In the genomic region with DNA sequence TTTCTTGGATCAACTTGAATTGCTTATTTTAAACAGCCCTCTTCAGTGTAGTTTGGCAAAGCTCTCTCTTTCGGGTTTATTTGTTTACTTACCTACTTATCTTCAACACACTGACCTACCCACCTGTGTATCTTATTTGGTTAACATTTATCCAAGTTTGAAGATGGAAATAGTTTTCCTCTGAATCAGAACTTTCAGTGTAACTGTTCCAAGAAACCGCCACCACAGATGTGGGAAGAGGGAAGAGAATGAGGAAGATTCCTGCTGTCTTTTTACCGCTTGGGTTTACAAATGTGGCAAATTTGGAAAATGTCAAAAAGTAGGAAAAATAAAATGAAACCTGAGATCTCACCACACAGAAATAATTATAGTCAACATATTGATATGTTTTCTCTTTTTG, we compare ENCODE assay signal across 1 cellular context.
TF ChIP-seq lines count a peak whose summit lies in the region.

No MANE protein-coding gene starts in this region.

TF ChIP-seq in HepG2, 621 proteins besides CTCF, POLR2A, EP300 and RAD21 (continued from another document and continues in another):
- TF ChIP-seq ZFP82 (CRISPR knock-in tag; IDR thresholded peaks at IDR 0.05; ENCODE audit: borderline replicate concordance) (no peak), FOXJ3 (CRISPR knock-in tag; IDR thresholded peaks at IDR 0.05; ENCODE audit: borderline replicate concordance) (peak; percentile 82; the same call in 1 of the 2 replicates), ZNF580 (CRISPR knock-in tag; IDR thresholded peaks at IDR 0.05; ENCODE audit: borderline replicate concordance, low read depth) (no peak), CREBL2 (CRISPR knock-in tag; IDR thresholded peaks at IDR 0.05; ENCODE audit: borderline replicate concordance) (no peak), ZFP1 (CRISPR knock-in tag; IDR thresholded peaks at IDR 0.05) (no peak; the same call in none of the 2 replicates), ZNF749 (CRISPR knock-in tag; IDR thresholded peaks at IDR 0.05; ENCODE audit: borderline replicate concordance) (no peak), CEBPB (IDR thresholded peaks at IDR 0.05; ENCODE audit: borderline replicate concordance, low read depth, low read length) (no peak), SIX1 (CRISPR knock-in tag; IDR thresholded peaks at IDR 0.05; ENCODE audit: borderline replicate concordance) (peak; percentile 84; the same call in 1 of the 2 replicates), ZFX (CRISPR knock-in tag; IDR thresholded peaks at IDR 0.05; ENCODE audit: low read depth) (no peak), JUNB (CRISPR knock-in tag; IDR thresholded peaks at IDR 0.05; ENCODE audit: borderline replicate concordance) (peak; percentile 95; the same call in 1 of the 2 replicates), ZNF331 (CRISPR knock-in tag; IDR thresholded peaks at IDR 0.05) (no peak), MXD4 (CRISPR knock-in tag; IDR thresholded peaks at IDR 0.05) (no peak), ZNF251 (CRISPR knock-in tag; IDR thresholded peaks at IDR 0.05) (no peak), KDM4B (CRISPR knock-in tag; IDR thresholded peaks at IDR 0.05) (no peak), TEAD3 (CRISPR knock-in tag; optimal IDR thresholded peaks at IDR 0.05; ENCODE audit: borderline replicate concordance) (peak; percentile 92), SKIL (CRISPR knock-in tag; IDR thresholded peaks at IDR 0.05; ENCODE audit: borderline replicate concordance) (no peak), PITX1 (CRISPR knock-in tag; IDR thresholded peaks at IDR 0.05) (peak; percentile 29; the same call in 1 of the 2 replicates), PCBP1 (IDR thresholded peaks at IDR 0.05; ENCODE audit: borderline replicate concordance, low read depth, low read length) (no peak), ZNF124 (CRISPR knock-in tag; IDR thresholded peaks at IDR 0.05) (0 out of 2 replicates have a peak, but pooled peaks have one; percentile 33), ZNF549 (CRISPR knock-in tag; IDR thresholded peaks at IDR 0.05) (no peak), SYNCRIP (IDR thresholded peaks at IDR 0.05; ENCODE audit: insufficient read depth, low read depth, low read length) (no peak), AHDC1 (CRISPR knock-in tag; IDR thresholded peaks at IDR 0.05; ENCODE audit: borderline replicate concordance) (peak; percentile 96), ZHX2 (IDR thresholded peaks at IDR 0.05; ENCODE audit: low read depth) (no peak), ZHX2 (CRISPR knock-in tag; IDR thresholded peaks at IDR 0.05; ENCODE audit: borderline replicate concordance) (no peak), NPAS2 (CRISPR knock-in tag; IDR thresholded peaks at IDR 0.05; ENCODE audit: borderline replicate concordance) (no peak), ZNF414 (CRISPR knock-in tag; IDR thresholded peaks at IDR 0.05) (no peak), FOXP1 (IDR thresholded peaks at IDR 0.05) (no peak), FOXP1 (CRISPR knock-in tag; IDR thresholded peaks at IDR 0.05) (peak; percentile 95), ZNF20 (CRISPR knock-in tag; IDR thresholded peaks at IDR 0.05) (no peak; the same call in 1 of the 2 replicates), FOSL2 (CRISPR knock-in tag; IDR thresholded peaks at IDR 0.05) (peak; percentile 97)
- TF ChIP-seq, protein P1, sequence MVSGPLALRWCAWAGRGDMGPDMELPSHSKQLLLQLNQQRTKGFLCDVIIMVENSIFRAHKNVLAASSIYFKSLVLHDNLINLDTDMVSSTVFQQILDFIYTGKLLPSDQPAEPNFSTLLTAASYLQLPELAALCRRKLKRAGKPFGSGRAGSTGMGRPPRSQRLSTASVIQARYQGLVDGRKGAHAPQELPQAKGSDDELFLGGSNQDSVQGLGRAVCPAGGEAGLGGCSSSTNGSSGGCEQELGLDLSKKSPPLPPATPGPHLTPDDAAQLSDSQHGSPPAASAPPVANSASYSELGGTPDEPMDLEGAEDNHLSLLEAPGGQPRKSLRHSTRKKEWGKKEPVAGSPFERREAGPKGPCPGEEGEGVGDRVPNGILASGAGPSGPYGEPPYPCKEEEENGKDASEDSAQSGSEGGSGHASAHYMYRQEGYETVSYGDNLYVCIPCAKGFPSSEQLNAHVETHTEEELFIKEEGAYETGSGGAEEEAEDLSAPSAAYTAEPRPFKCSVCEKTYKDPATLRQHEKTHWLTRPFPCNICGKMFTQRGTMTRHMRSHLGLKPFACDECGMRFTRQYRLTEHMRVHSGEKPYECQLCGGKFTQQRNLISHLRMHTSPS (CRISPR knock-in tag; IDR thresholded peaks at IDR 0.05; ENCODE audit: low read depth), result no peak
- TF ChIP-seq, protein P2, sequence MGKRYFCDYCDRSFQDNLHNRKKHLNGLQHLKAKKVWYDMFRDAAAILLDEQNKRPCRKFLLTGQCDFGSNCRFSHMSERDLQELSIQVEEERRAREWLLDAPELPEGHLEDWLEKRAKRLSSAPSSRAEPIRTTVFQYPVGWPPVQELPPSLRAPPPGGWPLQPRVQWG (CRISPR knock-in tag; IDR thresholded peaks at IDR 0.05; ENCODE audit: borderline replicate concordance, low read depth), result no peak
- TF ChIP-seq, protein P3, sequence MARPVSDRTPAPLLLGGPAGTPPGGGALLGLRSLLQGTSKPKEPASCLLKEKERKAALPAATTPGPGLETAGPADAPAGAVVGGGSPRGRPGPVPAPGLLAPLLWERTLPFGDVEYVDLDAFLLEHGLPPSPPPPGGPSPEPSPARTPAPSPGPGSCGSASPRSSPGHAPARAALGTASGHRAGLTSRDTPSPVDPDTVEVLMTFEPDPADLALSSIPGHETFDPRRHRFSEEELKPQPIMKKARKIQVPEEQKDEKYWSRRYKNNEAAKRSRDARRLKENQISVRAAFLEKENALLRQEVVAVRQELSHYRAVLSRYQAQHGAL (CRISPR knock-in tag; IDR thresholded peaks at IDR 0.05; ENCODE audit: not compliant biosample characterization), result no peak
- TF ChIP-seq, protein P4, sequence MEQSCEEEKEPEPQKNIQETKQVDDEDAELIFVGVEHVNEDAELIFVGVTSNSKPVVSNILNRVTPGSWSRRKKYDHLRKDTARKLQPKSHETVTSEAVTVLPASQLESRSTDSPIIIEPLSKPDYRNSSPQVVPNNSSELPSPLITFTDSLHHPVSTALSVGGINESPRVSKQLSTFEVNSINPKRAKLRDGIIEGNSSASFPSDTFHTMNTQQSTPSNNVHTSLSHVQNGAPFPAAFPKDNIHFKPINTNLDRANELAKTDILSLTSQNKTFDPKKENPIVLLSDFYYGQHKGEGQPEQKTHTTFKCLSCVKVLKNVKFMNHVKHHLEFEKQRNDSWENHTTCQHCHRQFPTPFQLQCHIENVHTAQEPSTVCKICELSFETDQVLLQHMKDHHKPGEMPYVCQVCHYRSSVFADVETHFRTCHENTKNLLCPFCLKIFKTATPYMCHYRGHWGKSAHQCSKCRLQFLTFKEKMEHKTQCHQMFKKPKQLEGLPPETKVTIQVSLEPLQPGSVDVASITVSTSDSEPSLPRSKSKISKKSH (CRISPR knock-in tag; IDR thresholded peaks at IDR 0.05; ENCODE audit: borderline replicate concordance), result no peak
